In the genomic region with DNA sequence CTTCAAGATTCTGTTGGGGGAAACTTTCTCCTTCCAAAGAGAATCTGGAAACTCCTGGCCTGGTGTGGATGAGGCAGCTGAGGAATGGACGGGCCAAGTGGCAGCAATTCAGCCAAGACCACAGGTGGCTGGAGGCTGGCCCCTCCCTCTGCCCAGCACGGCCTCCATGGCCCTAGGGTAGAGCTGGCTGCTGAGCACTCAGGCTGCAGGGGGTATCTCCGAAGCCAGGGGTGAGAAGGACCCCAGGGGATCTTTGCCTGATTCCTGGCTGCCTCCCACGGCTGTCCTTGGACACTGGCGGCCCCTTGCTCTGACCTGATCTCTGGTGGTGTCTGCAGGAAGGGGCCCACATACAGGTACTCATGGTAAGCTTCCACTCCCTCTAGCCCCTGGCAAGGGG, we compare ENCODE assay signal across 36 cellular contexts. TPM values are rescaled to one million over a fixed set of nuclear protein-coding genes. Genes with fewer than 3 reads are reported as not detected.
"Had no signal": no experiment of that assay in that cellular context is flagged by ENCODE, and none has a peak within 500 bp of the region (broad histone marks: within the 10 kb centered on the region; RNA-seq: fewer than 3 reads in every experiment).

No MANE protein-coding gene starts in this region.

- H3K27me3 ChIP-seq: adrenal gland, body of pancreas had no signal

- H3K27ac ChIP-seq: adrenal gland, body of pancreas, brain microvascular endothelial cell, breast epithelium, VCaP had no signal

- H3K4me3 ChIP-seq: adrenal gland, body of pancreas, breast epithelium had no signal

- H3K9me3 ChIP-seq: adrenal gland, body of pancreas, breast epithelium had no signal

- H3K4me1 Mint-ChIP-seq: activated B cell treated with CpG ODN at 0.5 μM for 24 hours; activated CD4-positive, alpha-beta T cell treated with anti-CD3 and anti-CD28 coated beads, Interleukin-2, amount 10 ng/mL, durations not matched to agents 24 days and 14 days; activated naive CD8-positive, alpha-beta T cell treated with anti-CD3 and anti-CD28 coated beads for 36 hours; activated T-helper 17 cell treated with anti-CD3 and anti-CD28 coated beads, Interleukin-2, amount 50 U/mL, for 72 hours; central memory CD8-positive, alpha-beta T cell had no signal

- DNase-seq: activated B cell treated with CpG ODN at 0.5 μM for 24 hours; activated CD4-positive, alpha-beta memory T cell treated with anti-CD3 and anti-CD28 coated beads for 36 hours; activated CD4-positive, alpha-beta T cell treated with anti-CD3 and anti-CD28 coated beads for 4 hours; activated CD4-positive, alpha-beta T cell treated with anti-CD3 and anti-CD28 coated beads, Interleukin-2, amount 10 ng/mL, durations not matched to agents 24 days and 14 days; activated CD4-positive, alpha-beta T cell treated with anti-CD3 and anti-CD28 coated beads, Interleukin-2, amount 50 U/mL, for 1 hour; activated CD4-positive, alpha-beta T cell treated with anti-CD3 and anti-CD28 coated beads, Interleukin-2, amount 50 U/mL, for 4 hours; activated CD4-positive, CD25-positive, alpha-beta regulatory T cell treated with anti-CD3 and anti-CD28 coated beads, Interleukin-2, amount 50 U/mL, for 72 hours; activated CD8-positive, alpha-beta memory T cell treated with anti-CD3 and anti-CD28 coated beads, Interleukin-2, amount 50 U/mL, for 4 hours; activated CD8-positive, alpha-beta T cell treated with anti-CD3 and anti-CD28 coated beads for 36 hours; activated effector memory CD4-positive, alpha-beta T cell treated with anti-CD3 and anti-CD28 coated beads, Interleukin-2, amount 50 U/mL, for 16 hours; activated gamma-delta T cell treated with Interleukin-2 at 50 U/mL for 16 hours; activated naive CD4-positive, alpha-beta T cell; activated naive CD4-positive, alpha-beta T cell treated with anti-CD3 and anti-CD28 coated beads for 36 hours; activated naive CD4-positive, alpha-beta T cell treated with anti-CD3 and anti-CD28 coated beads, Interleukin-2, amount 50 U/mL, for 16 hours; activated naive CD8-positive, alpha-beta T cell treated with anti-CD3 and anti-CD28 coated beads for 36 hours; activated T-cell treated with anti-CD3 and anti-CD28 coated beads for 4 hours; activated T-cell treated with anti-CD3 and anti-CD28 coated beads, Interleukin-2, amount 50 U/mL, for 1 hour; activated T-cell treated with anti-CD3 and anti-CD28 coated beads, Interleukin-2, amount 50 U/mL, for 4 hours; activated T-cell treated with anti-CD3 and anti-CD28 coated beads, Interleukin-2, amount 50 U/mL, for 72 hours; adrenal gland; amniotic stem cell; aorta; body of pancreas; brain microvascular endothelial cell; cerebellar nuclear complex; T-helper 2 cell; T-helper 9 cell had no signal

- H3K36me3 Mint-ChIP-seq: activated CD4-positive, alpha-beta memory T cell treated with anti-CD3 and anti-CD28 coated beads for 36 hours; activated naive CD4-positive, alpha-beta T cell treated with anti-CD3 and anti-CD28 coated beads, Interleukin-2, amount 50 U/mL, for 72 hours; activated naive CD8-positive, alpha-beta T cell treated with anti-CD3 and anti-CD28 coated beads for 36 hours had no signal

- H3K4me3 Mint-ChIP-seq: activated B cell treated with CpG ODN at 0.5 μM for 24 hours; activated CD4-positive, alpha-beta memory T cell treated with anti-CD3 and anti-CD28 coated beads for 36 hours; activated CD4-positive, alpha-beta T cell treated with anti-CD3 and anti-CD28 coated beads, Interleukin-2, amount 10 ng/mL, durations not matched to agents 24 days and 14 days; activated CD8-positive, alpha-beta T cell treated with anti-CD3 and anti-CD28 coated beads for 36 hours; activated naive CD4-positive, alpha-beta T cell treated with anti-CD3 and anti-CD28 coated beads for 36 hours; activated naive CD8-positive, alpha-beta T cell treated with anti-CD3 and anti-CD28 coated beads for 36 hours; activated T-cell treated with anti-CD3 and anti-CD28 coated beads, Interleukin-2, amount 50 U/mL, for 4 hours; activated T-cell treated with anti-CD3 and anti-CD28 coated beads, Interleukin-2, amount 50 U/mL, for 72 hours; activated T-helper 1 cell treated with anti-CD3 and anti-CD28 coated beads, Interleukin-12 subunit alpha, Interleukin-12 subunit beta, Interleukin-2, Interleukin-4 antibody, amounts not matched to agents 30 ng/mL and 10 ng/mL and 1 ng/mL, durations not matched to agents 14 hours and 24 hours and 36 hours; activated T-helper 17 cell treated with anti-CD3 and anti-CD28 coated beads, Interleukin-2, amount 50 U/mL, for 72 hours; central memory CD8-positive, alpha-beta T cell; T-helper 1 cell treated with Interleukin-12 subunit alpha and Interleukin-12 subunit beta and Interleukin-4 antibody, amounts not matched to agents 30 μg/mL and 1 μg/mL, for 36 hours; T-helper 2 cell treated with Interferon-gamma antibody and Interleukin-4, amounts not matched to agents 5 μg/mL and 100 μg/mL, for 36 hours had no signal

- H3K9me3 Mint-ChIP-seq: activated B cell treated with CpG ODN at 0.5 μM for 24 hours; activated CD4-positive, alpha-beta memory T cell treated with anti-CD3 and anti-CD28 coated beads for 36 hours; activated CD4-positive, alpha-beta T cell treated with anti-CD3 and anti-CD28 coated beads, Interleukin-2, amount 10 ng/mL, durations not matched to agents 24 days and 14 days; activated CD8-positive, alpha-beta T cell treated with anti-CD3 and anti-CD28 coated beads for 36 hours; activated naive CD4-positive, alpha-beta T cell treated with anti-CD3 and anti-CD28 coated beads for 36 hours; activated naive CD4-positive, alpha-beta T cell treated with anti-CD3 and anti-CD28 coated beads, Interleukin-2, amount 50 U/mL, for 72 hours; activated naive CD8-positive, alpha-beta T cell treated with anti-CD3 and anti-CD28 coated beads for 36 hours; activated T-cell treated with anti-CD3 and anti-CD28 coated beads, Interleukin-2, amount 50 U/mL, for 4 hours; activated T-cell treated with anti-CD3 and anti-CD28 coated beads, Interleukin-2, amount 50 U/mL, for 72 hours; activated T-helper 1 cell treated with anti-CD3 and anti-CD28 coated beads, Interleukin-12 subunit alpha, Interleukin-12 subunit beta, Interleukin-2, Interleukin-4 antibody, amounts not matched to agents 30 ng/mL and 10 ng/mL and 1 ng/mL, durations not matched to agents 14 hours and 24 hours and 36 hours; activated T-helper 17 cell treated with anti-CD3 and anti-CD28 coated beads, Interleukin-2, amount 50 U/mL, for 72 hours; central memory CD8-positive, alpha-beta T cell; T-helper 1 cell treated with Interleukin-12 subunit alpha and Interleukin-12 subunit beta and Interleukin-4 antibody, amounts not matched to agents 30 μg/mL and 1 μg/mL, for 36 hours; T-helper 2 cell treated with Interferon-gamma antibody and Interleukin-4, amounts not matched to agents 5 μg/mL and 100 μg/mL, for 36 hours had no signal

- H3K27ac Mint-ChIP-seq: activated B cell treated with CpG ODN at 0.5 μM for 24 hours; activated CD4-positive, alpha-beta memory T cell treated with anti-CD3 and anti-CD28 coated beads for 36 hours; activated CD4-positive, alpha-beta T cell treated with anti-CD3 and anti-CD28 coated beads, Interleukin-2, amount 10 ng/mL, durations not matched to agents 24 days and 14 days; activated CD8-positive, alpha-beta T cell treated with anti-CD3 and anti-CD28 coated beads for 36 hours; activated naive CD4-positive, alpha-beta T cell treated with anti-CD3 and anti-CD28 coated beads for 36 hours; activated naive CD4-positive, alpha-beta T cell treated with anti-CD3 and anti-CD28 coated beads, Interleukin-2, amount 50 U/mL, for 72 hours; activated naive CD8-positive, alpha-beta T cell treated with anti-CD3 and anti-CD28 coated beads for 36 hours; activated T-cell treated with anti-CD3 and anti-CD28 coated beads, Interleukin-2, amount 50 U/mL, for 72 hours; activated T-helper 1 cell treated with anti-CD3 and anti-CD28 coated beads, Interleukin-12 subunit alpha, Interleukin-12 subunit beta, Interleukin-2, Interleukin-4 antibody, amounts not matched to agents 30 ng/mL and 10 ng/mL and 1 ng/mL, durations not matched to agents 14 hours and 24 hours and 36 hours; activated T-helper 17 cell treated with anti-CD3 and anti-CD28 coated beads, Interleukin-2, amount 50 U/mL, for 72 hours; T-helper 1 cell treated with Interleukin-12 subunit alpha and Interleukin-12 subunit beta and Interleukin-4 antibody, amounts not matched to agents 30 μg/mL and 1 μg/mL, for 36 hours; T-helper 2 cell treated with Interferon-gamma antibody and Interleukin-4, amounts not matched to agents 5 μg/mL and 100 μg/mL, for 36 hours had no signal

- ATAC-seq: activated CD8-positive, alpha-beta T cell treated with anti-CD3 and anti-CD28 coated beads for 36 hours; activated naive CD4-positive, alpha-beta T cell treated with anti-CD3 and anti-CD28 coated beads, Interleukin-2, amount 50 U/mL, for 72 hours; activated T-cell treated with anti-CD3 and anti-CD28 coated beads, Interleukin-2, amount 50 U/mL, for 4 hours; activated T-cell treated with anti-CD3 and anti-CD28 coated beads, Interleukin-2, amount 50 U/mL, for 72 hours; activated T-helper 17 cell treated with anti-CD3 and anti-CD28 coated beads, Interleukin-2, amount 50 U/mL, for 72 hours; body of pancreas had no signal

- H3K4me1 ChIP-seq: adrenal gland, body of pancreas, breast epithelium had no signal

- H3K36me3 ChIP-seq: adrenal gland, brain microvascular endothelial cell, breast epithelium had no signal

RNA-seq across cellular contexts. Expression of gene GRM4, which starts 39.0 kb away (rescaled TPM):
- total RNA-seq: activated B cell treated with CpG ODN at 0.5 μM for 24 hours; activated CD4-positive, alpha-beta T cell treated with anti-CD3 and anti-CD28 coated beads, Interleukin-2, amount 10 ng/mL, durations not matched to agents 24 days and 14 days; activated T-helper 1 cell treated with anti-CD3 and anti-CD28 coated beads, Interleukin-12 subunit alpha, Interleukin-12 subunit beta, Interleukin-2, Interleukin-4 antibody, amounts not matched to agents 30 ng/mL and 10 ng/mL and 1 ng/mL, durations not matched to agents 14 hours and 24 hours and 36 hours; activated T-helper 17 cell treated with anti-CD3 and anti-CD28 coated beads, Interleukin-2, amount 50 U/mL, for 72 hours; adrenal gland; aorta; breast epithelium; cardiac septum had no signal
- polyA plus RNA-seq: adrenal gland, aorta had no signal
